Comparison of ENCODE assay signal across 1 cellular context in genomic region chr14:22532345-22533056, GRCh38.
TF ChIP-seq lines count a peak whose summit lies in the region.

No MANE protein-coding gene starts in this region.

TF ChIP-seq in GM12878, 131 proteins besides CTCF, POLR2A, EP300 and RAD21 (continued from another document and continues in another):
- TF ChIP-seq ZBTB4 (CRISPR knock-in tag; IDR thresholded peaks at IDR 0.05): no peak
- TF ChIP-seq ZNF622 (IDR thresholded peaks at IDR 0.05): no peak
- no peak for TF ChIP-seq ZBTB33 (IDR thresholded peaks at IDR 0.05)
- TF ChIP-seq SUZ12 (IDR thresholded peaks at IDR 0.05; ENCODE audit: unreplicated experiment): no peak
- TF ChIP-seq MXI1 (IDR thresholded peaks at IDR 0.05; ENCODE audit: low read depth, low read length): no peak
- no peak for TF ChIP-seq RELA (IDR thresholded peaks at IDR 0.05; ENCODE audit: borderline replicate concordance, partially characterized antibody)
- no peak for TF ChIP-seq PAX8 (IDR thresholded peaks at IDR 0.05)
- TF ChIP-seq SRF (IDR thresholded peaks at IDR 0.05; ENCODE audit: low read depth in 2 of 2, low read length in 2 of 2): no peak
- no peak for TF ChIP-seq MYC (IDR thresholded peaks at IDR 0.05; ENCODE audit: insufficient read depth, insufficient read length, insufficient replicate concordance, low read length, severe bottlenecking)
- no peak for TF ChIP-seq EGR1 (IDR thresholded peaks at IDR 0.05; ENCODE audit: borderline replicate concordance in 1 of 2, low read depth in 2 of 2, low read length in 2 of 2)
- no peak for TF ChIP-seq EED (IDR thresholded peaks at IDR 0.05; ENCODE audit: low read depth)
- TF ChIP-seq NR2C1 (IDR thresholded peaks at IDR 0.05): no peak
- TF ChIP-seq NR2F1 (conservative IDR thresholded peaks at IDR 0.05): no peak
- no peak for TF ChIP-seq GATAD2B (conservative IDR thresholded peaks at IDR 0.05; ENCODE audit: low read depth)
- no peak for TF ChIP-seq RAD51 (IDR thresholded peaks at IDR 0.05)
- no peak for TF ChIP-seq ZSCAN29 (IDR thresholded peaks at IDR 0.05)
- TF ChIP-seq CUX1 (IDR thresholded peaks at IDR 0.05; ENCODE audit: insufficient replicate concordance, low read depth, low read length): peak; percentile 61
- no peak for TF ChIP-seq CBX3 (IDR thresholded peaks at IDR 0.05; ENCODE audit: borderline replicate concordance, low read depth)
- TF ChIP-seq CREB1 (IDR thresholded peaks at IDR 0.05; ENCODE audit: low read depth): no peak
- TF ChIP-seq ZNF592 (IDR thresholded peaks at IDR 0.05): no peak
- no peak for TF ChIP-seq ATF7 (IDR thresholded peaks at IDR 0.05; ENCODE audit: low read depth)
- TF ChIP-seq RUNX3 (IDR thresholded peaks at IDR 0.05; ENCODE audit: low read length): peak; percentile 65
- no peak for TF ChIP-seq RCOR1 (conservative IDR thresholded peaks at IDR 0.05; ENCODE audit: low read depth, low read length)
- TF ChIP-seq NR2C2 (IDR thresholded peaks at IDR 0.05; ENCODE audit: borderline replicate concordance, control insufficient read depth, insufficient read length, low read depth): no peak
- TF ChIP-seq PRDM15 (CRISPR knock-in tag; IDR thresholded peaks at IDR 0.05): no peak
- TF ChIP-seq KLF5 (IDR thresholded peaks at IDR 0.05; ENCODE audit: partially characterized antibody): no peak
- peak; percentile 1; the same call in 1 of the 2 replicates for TF ChIP-seq ZBTB11 (CRISPR knock-in tag; IDR thresholded peaks at IDR 0.05)
- no peak for TF ChIP-seq TCF3 (IDR thresholded peaks at IDR 0.05; ENCODE audit: borderline replicate concordance, insufficient read depth, low read depth, low read length)
- TF ChIP-seq CEBPZ (IDR thresholded peaks at IDR 0.05; ENCODE audit: low read depth, low read length): no peak
- TF ChIP-seq YBX1 (IDR thresholded peaks at IDR 0.05): no peak
- TF ChIP-seq JUNB (IDR thresholded peaks at IDR 0.05): no peak
- TF ChIP-seq NBN (IDR thresholded peaks at IDR 0.05): no peak
